ENCODE assay signal across 22 cellular contexts in the genomic region with DNA sequence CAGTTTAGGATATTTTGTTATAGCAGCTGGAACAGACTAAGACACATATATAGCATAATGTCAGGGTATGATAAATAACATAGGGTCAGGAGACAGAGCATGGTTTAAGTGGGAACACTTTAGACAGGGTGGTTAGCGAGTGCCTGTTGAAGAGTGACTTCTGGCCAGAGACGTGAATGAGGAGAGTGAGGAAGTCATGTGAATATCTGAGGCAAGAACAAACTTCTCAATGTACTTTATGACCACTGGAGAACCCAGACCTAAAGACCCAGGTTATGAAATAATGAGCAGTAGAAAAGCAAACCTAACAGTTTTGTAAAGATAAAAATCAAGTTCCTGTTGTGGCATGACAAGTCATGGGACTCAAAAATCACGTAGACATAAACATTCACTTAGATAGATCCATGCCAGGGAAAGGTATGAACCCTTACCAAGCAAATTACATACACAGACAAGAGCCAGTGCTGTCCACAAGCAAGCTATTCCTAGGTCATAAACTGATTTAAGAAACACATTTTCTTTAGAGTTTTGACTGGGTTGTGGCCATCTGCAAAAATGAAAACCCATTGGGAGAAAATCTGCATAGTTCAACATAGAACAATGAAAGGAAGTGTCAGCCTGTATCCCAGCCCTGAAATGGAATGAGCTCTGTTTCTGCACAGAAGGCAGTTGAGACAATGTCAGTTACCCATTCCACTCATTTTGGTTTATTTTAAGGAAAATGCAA. TPM values are rescaled to one million over a fixed set of nuclear protein-coding genes. Genes with fewer than 3 reads are reported as not detected.
DNase-seq lines count a peak whose midpoint lies in the region; ATAC-seq and TF ChIP-seq lines count a peak whose summit lies in the region.
"Had no signal": no experiment of that assay in that cellular context is flagged by ENCODE, and none has a peak within 500 bp of the region (broad histone marks: within the 10 kb centered on the region; RNA-seq: fewer than 3 reads in every experiment).

No MANE protein-coding gene starts in this region.

- H3K36me3 Mint-ChIP-seq in endodermal cell (ENCODE audit: low read depth) = peaks cover 33% of the 10 kb centered on the region
- H3K36me3 Mint-ChIP-seq: CD4-positive, CD25-positive, alpha-beta regulatory T cell; stimulated activated effector memory CD8-positive, alpha-beta T cell treated with anti-CD3 and anti-CD28 coated beads, Interleukin-12 subunit alpha, Interleukin-12 subunit beta, amount 100 ng/mL, for 72 hours had no signal

- H3K9me3 Mint-ChIP-seq in endodermal cell = no peaks in the 10 kb centered on the region
- H3K9me3 Mint-ChIP-seq: activated CD8-positive, alpha-beta T cell treated with anti-CD3 and anti-CD28 coated beads for 36 hours; stimulated activated effector memory CD8-positive, alpha-beta T cell treated with anti-CD3 and anti-CD28 coated beads, Interleukin-12 subunit alpha, Interleukin-12 subunit beta, amount 100 ng/mL, for 72 hours had no signal

- no peaks in the 10 kb centered on the region for H3K4me1 ChIP-seq in endodermal cell (ENCODE audit: control insufficient read depth, insufficient read depth, low read length)

- no peaks in the 10 kb centered on the region for H3K27me3 ChIP-seq in endodermal cell (ENCODE audit: control insufficient read depth, insufficient read depth, low read length, poor library complexity, severe bottlenecking)

- peaks cover 40% of the 10 kb centered on the region for H3K4me1 Mint-ChIP-seq in endodermal cell
- H3K4me1 Mint-ChIP-seq: CD4-positive, CD25-positive, alpha-beta regulatory T cell; stimulated activated effector memory CD8-positive, alpha-beta T cell treated with anti-CD3 and anti-CD28 coated beads, Interleukin-12 subunit alpha, Interleukin-12 subunit beta, amount 100 ng/mL, for 72 hours had no signal

- no peak overlapping the region for H3K4me3 ChIP-seq in endodermal cell (ENCODE audit: low read length)

- TF ChIP-seq CTCF in endodermal cell (conservative IDR thresholded peaks at IDR 0.05) = no peak

- no peaks in the 10 kb centered on the region for H3K9me3 ChIP-seq in endodermal cell (ENCODE audit: control insufficient read depth, low read length)

- no peak overlapping the region for H3K27ac ChIP-seq in endodermal cell (ENCODE audit: low read depth, low read length)

- no peak overlapping the region for H3K4me3 Mint-ChIP-seq in endodermal cell
- H3K4me3 Mint-ChIP-seq: activated CD8-positive, alpha-beta T cell treated with anti-CD3 and anti-CD28 coated beads for 36 hours; CD4-positive, CD25-positive, alpha-beta regulatory T cell; stimulated activated effector memory CD8-positive, alpha-beta T cell treated with anti-CD3 and anti-CD28 coated beads, Interleukin-12 subunit alpha, Interleukin-12 subunit beta, amount 100 ng/mL, for 72 hours had no signal

- H3K36me3 ChIP-seq in endodermal cell (ENCODE audit: control insufficient read depth, insufficient read depth, low read length) = peaks cover 8% of the 10 kb centered on the region

- DNase-seq in AML-193 (lab: John Stamatoyannopoulos, UW) (peak; percentile 48 to 63), NOMO-1 treated with dmso at 0.1 percent for 144 hours (lab: John Stamatoyannopoulos, UW; ENCODE audit: unreplicated experiment) (peak; percentile 12), endodermal cell (no peak), lung microvascular endothelial cell (ENCODE audit: low read depth in 2 of 2) (peak; percentile 75), NCI-H2029 treated with DMSO at 0.1 percent for 48 hours (lab: John Stamatoyannopoulos, UW) (no peak), OCI-M2 (lab: John Stamatoyannopoulos, UW; ENCODE audit: unreplicated experiment) (no peak)
- DNase-seq: activated CD8-positive, alpha-beta T cell treated with anti-CD3 and anti-CD28 coated beads for 36 hours; activated naive CD4-positive, alpha-beta T cell; activated T-cell treated with anti-CD3 and anti-CD28 coated beads, Interleukin-2, amount 50 U/mL, for 1 hour; amygdala; CD4-positive, CD25-positive, alpha-beta regulatory T cell; cerebellar nuclear complex; DMS 273 treated with DMSO at 0.1 percent for 48 hours; effector CD8-positive, alpha-beta T cell; NCI-H2227 treated with DMSO at 0.1 percent for 48 hours; NCI-H774 had no signal

- 96 to 100% methylated on average over 2 to 3 of the region's 3 CpGs for WGBS in endodermal cell (ENCODE audit: insufficient coverage in 1 of 2, insufficient read length in 1 of 2), 2 experiments

- no peak for ATAC-seq in GM19351 (IDR thresholded peaks at IDR 0.05; ENCODE audit: unreplicated experiment)
- ATAC-seq: activated CD8-positive, alpha-beta T cell treated with anti-CD3 and anti-CD28 coated beads for 36 hours; HCT116; stimulated activated effector memory CD8-positive, alpha-beta T cell treated with anti-CD3 and anti-CD28 coated beads, Interleukin-12 subunit alpha, Interleukin-12 subunit beta, amount 100 ng/mL, for 72 hours had no signal

- H3K9ac ChIP-seq in endodermal cell (ENCODE audit: extremely low read depth, low read length, poor library complexity, severe bottlenecking) = no peak overlapping the region

- no peaks in the 10 kb centered on the region for H3K27me3 Mint-ChIP-seq in endodermal cell (ENCODE audit: insufficient read depth)

- peak overlapping the region; percentile 3 for H3K27ac Mint-ChIP-seq in endodermal cell
- H3K27ac Mint-ChIP-seq: activated CD8-positive, alpha-beta T cell treated with anti-CD3 and anti-CD28 coated beads for 36 hours; CD4-positive, CD25-positive, alpha-beta regulatory T cell; stimulated activated effector memory CD8-positive, alpha-beta T cell treated with anti-CD3 and anti-CD28 coated beads, Interleukin-12 subunit alpha, Interleukin-12 subunit beta, amount 100 ng/mL, for 72 hours had no signal

RNA-seq across cellular contexts. Expression of a gene that starts 2.2 kb away (rescaled TPM):
- total RNA-seq in endodermal cell = 10 to 100 TPM in 1 of 2 donors, 1 to 10 TPM in 1; 7.9 to 15.9 TPM
- 6.2 TPM for polyA plus RNA-seq in endodermal cell (2013, experiment 1 of 2)
- 9.5 TPM for polyA plus RNA-seq in endodermal cell (2013, experiment 2 of 2)
- 170 and 256 TPM in 2 replicates for total RNA-seq in lung microvascular endothelial cell
- total RNA-seq: activated CD8-positive, alpha-beta T cell treated with anti-CD3 and anti-CD28 coated beads for 36 hours; G401; osteocyte; SK-MEL-5 had no signal
- polyA plus RNA-seq: CD4-positive, CD25-positive, alpha-beta regulatory T cell had no signal

RNA-seq across cellular contexts. Expression of a gene that starts 55.1 kb away (rescaled TPM):
- total RNA-seq in endodermal cell (not detected), lung microvascular endothelial cell (0.65 and 0.99 TPM in 2 replicates)
- polyA plus RNA-seq in endodermal cell (2013, experiment 1 of 2) = 0.32 TPM
- 0.37 TPM for polyA plus RNA-seq in endodermal cell (2013, experiment 2 of 2)
- total RNA-seq: activated CD8-positive, alpha-beta T cell treated with anti-CD3 and anti-CD28 coated beads for 36 hours; CD4-positive, CD25-positive, alpha-beta regulatory T cell; G401; osteocyte; SK-MEL-5 had no signal
- polyA plus RNA-seq: CD4-positive, CD25-positive, alpha-beta regulatory T cell had no signal

RNA-seq across cellular contexts. Expression of a gene that starts 58.3 kb away (rescaled TPM):
- total RNA-seq in endodermal cell (1 to 10 TPM; 7.9 to 9.5 TPM), lung microvascular endothelial cell (39.0 and 44.8 TPM in 2 replicates)
- polyA plus RNA-seq in endodermal cell (2013, experiment 1 of 2) = 9.9 TPM
- 9.0 TPM for polyA plus RNA-seq in endodermal cell (2013, experiment 2 of 2)

Comparison
In these comparisons a context has a peak if more than half of its experiments do, and no peak if none do; other contexts are left out.
1. DNase-seq: peak in AML-193 (2 of 2), NOMO-1 treated with dmso at 0.1 percent for 144 hours (single experiment) and lung microvascular endothelial cell (2 of 2); none in endodermal cell (single experiment), NCI-H2029 treated with DMSO at 0.1 percent for 48 hours (single experiment) and OCI-M2 (single experiment).
2. RNA of a gene that starts 2.2 kb away (total RNA-seq): 170 to 256 TPM in lung microvascular endothelial cell; 7.9 to 15.9 TPM in endodermal cell; every median in the first group is over 10 times any median in the second.